23 cellular contexts compared by ENCODE assay signal in the genomic region with DNA sequence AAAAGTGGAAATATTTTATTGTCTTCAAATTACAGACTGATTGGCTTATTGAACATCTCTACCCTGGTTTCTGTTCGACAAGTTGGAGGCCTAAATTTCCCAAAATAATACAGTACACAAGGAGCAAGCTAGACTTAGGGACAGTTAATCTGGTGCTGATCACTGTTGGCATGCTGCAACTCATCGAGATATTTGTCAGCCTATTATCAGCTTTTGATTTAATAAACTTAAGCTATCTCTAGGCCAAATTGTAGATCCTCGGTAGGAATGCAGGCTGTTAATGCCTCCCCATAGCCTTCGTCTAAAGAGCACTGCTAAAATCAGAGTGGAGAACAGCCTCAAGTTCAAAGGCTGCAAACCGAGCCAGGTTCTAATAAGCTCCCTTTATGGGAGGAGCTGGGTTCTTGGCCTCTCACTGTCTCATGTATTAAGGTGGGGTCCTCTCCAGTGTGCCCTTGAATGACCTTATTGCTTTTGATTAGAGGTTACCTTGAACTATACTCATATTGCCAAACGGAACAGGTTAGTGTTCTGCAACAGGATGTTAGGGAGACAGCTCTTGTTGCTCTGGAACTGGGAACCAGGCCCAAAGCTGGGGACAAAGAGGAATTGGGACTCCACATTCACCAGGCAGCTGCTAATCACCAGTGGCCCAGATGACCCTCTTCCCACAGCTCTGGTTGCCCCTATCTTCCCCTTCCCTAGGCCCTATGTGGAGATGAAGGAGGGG.
DNase-seq lines count a peak whose midpoint lies in the region; ATAC-seq and TF ChIP-seq lines count a peak whose summit lies in the region.
"Had no signal": no experiment of that assay in that cellular context is flagged by ENCODE, and none has a peak within 500 bp of the region (broad histone marks: within the 10 kb centered on the region; RNA-seq: fewer than 3 reads in every experiment).

No MANE protein-coding gene starts in this region.

- H4K20me1 ChIP-seq in GM23338 (replicated peaks; ENCODE audit: insufficient read depth): no peaks in the 10 kb centered on the region

- H3K36me3 Mint-ChIP-seq in activated naive CD4-positive, alpha-beta T cell treated with anti-CD3 and anti-CD28 coated beads, Interleukin-2, amount 50 U/mL, for 24 hours: peaks cover 11% of the 10 kb centered on the region
- H3K36me3 Mint-ChIP-seq in activated naive CD4-positive, alpha-beta T cell treated with anti-CD3 and anti-CD28 coated beads, Interleukin-2, amount 10 ng/mL, durations not matched to agents 7 days and 5 days: peaks cover 4% of the 10 kb centered on the region
- H3K36me3 Mint-ChIP-seq in GM23338 (ENCODE audit: low read depth) (peaks cover 8% of the 10 kb centered on the region; the same call in 2 of the 3 replicates), HFFc6 (ENCODE audit: low read depth) (no peaks in the 10 kb centered on the region)
- H3K36me3 Mint-ChIP-seq in activated naive CD8-positive, alpha-beta T cell treated with anti-CD3 and anti-CD28 coated beads, Interleukin-2, amount 50 U/mL, for 24 hours (ENCODE audit: low read depth): peaks cover 3% of the 10 kb centered on the region
- peaks cover 0 to 52% (median 7%) of the 10 kb centered on the region in 3 donors for H3K36me3 Mint-ChIP-seq in naive thymus-derived CD8-positive, alpha-beta T cell

- no peak overlapping the region for H3K4me3 ChIP-seq in GM23338

- H3K9me3 Mint-ChIP-seq in activated naive CD4-positive, alpha-beta T cell treated with anti-CD3 and anti-CD28 coated beads, Interleukin-2, amount 50 U/mL, for 24 hours: no peaks in the 10 kb centered on the region
- H3K9me3 Mint-ChIP-seq in activated naive CD4-positive, alpha-beta T cell treated with anti-CD3 and anti-CD28 coated beads, Interleukin-2, amount 10 ng/mL, durations not matched to agents 7 days and 5 days: no peaks in the 10 kb centered on the region
- no peaks in the 10 kb centered on the region for H3K9me3 Mint-ChIP-seq in GM23338
- H3K9me3 Mint-ChIP-seq in activated naive CD8-positive, alpha-beta T cell treated with anti-CD3 and anti-CD28 coated beads, Interleukin-2, amount 50 U/mL, for 24 hours: no peaks in the 10 kb centered on the region
- H3K9me3 Mint-ChIP-seq in naive thymus-derived CD8-positive, alpha-beta T cell: no peaks in the 10 kb centered on the region
- H3K9me3 Mint-ChIP-seq in HFFc6: no peaks in the 10 kb centered on the region
- H3K9me3 Mint-ChIP-seq: activated naive CD4-positive, alpha-beta T cell treated with anti-CD3 and anti-CD28 coated beads, Interleukin-2, amount 50 U/mL, for 72 hours; CD14-positive monocyte had no signal

- ATAC-seq in GM23338 (no peak), GM21360 (IDR thresholded peaks at IDR 0.05; ENCODE audit: unreplicated experiment) (no peak)
- no peak for ATAC-seq in activated naive CD8-positive, alpha-beta T cell treated with anti-CD3 and anti-CD28 coated beads, Interleukin-2, amount 50 U/mL, for 24 hours
- ATAC-seq in naive thymus-derived CD8-positive, alpha-beta T cell: no peak
- no peak for ATAC-seq in activated CD4-positive, CD25-positive, alpha-beta regulatory T cell treated with anti-CD3 and anti-CD28 coated beads, Interleukin-2, amount 50 U/mL, for 24 hours
- ATAC-seq: activated naive CD4-positive, alpha-beta T cell treated with anti-CD3 and anti-CD28 coated beads, Interleukin-2, amount 50 U/mL, for 72 hours had no signal

- no peaks in the 10 kb centered on the region for H3K27me3 Mint-ChIP-seq in activated naive CD4-positive, alpha-beta T cell treated with anti-CD3 and anti-CD28 coated beads, Interleukin-2, amount 50 U/mL, for 24 hours
- H3K27me3 Mint-ChIP-seq in activated naive CD4-positive, alpha-beta T cell treated with anti-CD3 and anti-CD28 coated beads, Interleukin-2, amount 10 ng/mL, durations not matched to agents 7 days and 5 days: no peaks in the 10 kb centered on the region
- H3K27me3 Mint-ChIP-seq in GM23338 (ENCODE audit: insufficient read depth, low read depth, poor library complexity) (peaks cover 5% of the 10 kb centered on the region), HFFc6 (ENCODE audit: insufficient read depth) (no peaks in the 10 kb centered on the region; the same call in 1 of the 2 replicates)
- H3K27me3 Mint-ChIP-seq in activated naive CD8-positive, alpha-beta T cell treated with anti-CD3 and anti-CD28 coated beads, Interleukin-2, amount 50 U/mL, for 24 hours: no peaks in the 10 kb centered on the region
- H3K27me3 Mint-ChIP-seq in naive thymus-derived CD8-positive, alpha-beta T cell: no peaks in the 10 kb centered on the region
- H3K27me3 Mint-ChIP-seq: progenitor cell of endocrine pancreas had no signal

- no peaks in the 10 kb centered on the region for H3F3A ChIP-seq in GM23338 (replicated peaks; ENCODE audit: low read depth)

- CTCF ChIA-PET in activated naive CD4-positive, alpha-beta T cell treated with anti-CD3 and anti-CD28 coated beads, Interleukin-2, amount 10 ng/mL, durations not matched to agents 7 days and 5 days (lab: Charles Lee): no interaction called here

- H3K4me2 ChIP-seq in GM23338: no peak overlapping the region

- POLR2A ChIA-PET in naive thymus-derived CD8-positive, alpha-beta T cell (lab: Charles Lee): no interaction called here

- TF ChIP-seq CTCF in GM23338 (conservative IDR thresholded peaks at IDR 0.05; ENCODE audit: low read depth in 2 of 2) (no peak), HFFc6 (IDR thresholded peaks at IDR 0.05) (no peak)

- H3K4me3 Mint-ChIP-seq in activated naive CD4-positive, alpha-beta T cell treated with anti-CD3 and anti-CD28 coated beads, Interleukin-2, amount 50 U/mL, for 24 hours: no peak overlapping the region
- no peak overlapping the region for H3K4me3 Mint-ChIP-seq in activated naive CD4-positive, alpha-beta T cell treated with anti-CD3 and anti-CD28 coated beads, Interleukin-2, amount 10 ng/mL, durations not matched to agents 7 days and 5 days
- H3K4me3 Mint-ChIP-seq in GM23338 (no peak overlapping the region), HFFc6 (no peak overlapping the region)
- H3K4me3 Mint-ChIP-seq in activated naive CD8-positive, alpha-beta T cell treated with anti-CD3 and anti-CD28 coated beads, Interleukin-2, amount 50 U/mL, for 24 hours: no peak overlapping the region
- no peak overlapping the region for H3K4me3 Mint-ChIP-seq in naive thymus-derived CD8-positive, alpha-beta T cell
- H3K4me3 Mint-ChIP-seq: CD14-positive monocyte had no signal

- no peaks in the 10 kb centered on the region for H3K36me3 ChIP-seq in GM23338 (ENCODE audit: insufficient read depth)

- H3K27ac Mint-ChIP-seq in activated naive CD4-positive, alpha-beta T cell treated with anti-CD3 and anti-CD28 coated beads, Interleukin-2, amount 50 U/mL, for 24 hours: peak overlapping the region; percentile 62
- H3K27ac Mint-ChIP-seq in activated naive CD4-positive, alpha-beta T cell treated with anti-CD3 and anti-CD28 coated beads, Interleukin-2, amount 10 ng/mL, durations not matched to agents 7 days and 5 days: no peak overlapping the region
- H3K27ac Mint-ChIP-seq in GM23338: no peak overlapping the region
- H3K27ac Mint-ChIP-seq in activated naive CD8-positive, alpha-beta T cell treated with anti-CD3 and anti-CD28 coated beads, Interleukin-2, amount 50 U/mL, for 24 hours: peak overlapping the region; percentile 9
- peak overlapping the region in 7 of 10 donors; percentile 8 to 74 (median 44) for H3K27ac Mint-ChIP-seq in naive thymus-derived CD8-positive, alpha-beta T cell
- H3K27ac Mint-ChIP-seq in HFFc6: no peak overlapping the region
- H3K27ac Mint-ChIP-seq: CD14-positive monocyte, progenitor cell of endocrine pancreas had no signal

- H3K27me3 ChIP-seq in GM23338 (ENCODE audit: insufficient read depth): no peaks in the 10 kb centered on the region

- DNase-seq in activated naive CD4-positive, alpha-beta T cell treated with anti-CD3 and anti-CD28 coated beads, Interleukin-2, amount 10 ng/mL, durations not matched to agents 7 days and 5 days: no peak
- DNase-seq in GM23338 (ENCODE audit: low spot score) (no peak), HFFc6 (no peak)
- DNase-seq in activated naive CD8-positive, alpha-beta T cell treated with anti-CD3 and anti-CD28 coated beads, Interleukin-2, amount 50 U/mL, for 24 hours: no peak
- no peak for DNase-seq in naive thymus-derived CD8-positive, alpha-beta T cell
- DNase-seq: ACHN; activated CD4-positive, alpha-beta T cell treated with anti-CD3 and anti-CD28 coated beads for 4 hours; DMS153; GDM1; hippocampal formation; KBM-7; mesenchymal stem cell; NCI-H1048; NCI-H2029; small intestine; stimulated activated CD4-positive, alpha-beta T cell treated with anti-CD3 and anti-CD28 coated beads, Interleukin-4, amount 100 ng/mL, for 1 hour; SW 1271 had no signal

- peaks cover 19% of the 10 kb centered on the region for H3K4me1 ChIP-seq in GM23338 (ENCODE audit: insufficient read depth)

- peaks cover 4% of the 10 kb centered on the region for H3K4me1 Mint-ChIP-seq in activated naive CD4-positive, alpha-beta T cell treated with anti-CD3 and anti-CD28 coated beads, Interleukin-2, amount 50 U/mL, for 24 hours
- H3K4me1 Mint-ChIP-seq in activated naive CD4-positive, alpha-beta T cell treated with anti-CD3 and anti-CD28 coated beads, Interleukin-2, amount 10 ng/mL, durations not matched to agents 7 days and 5 days: no peaks in the 10 kb centered on the region
- peaks cover 12% of the 10 kb centered on the region for H3K4me1 Mint-ChIP-seq in GM23338
- peaks cover 13% of the 10 kb centered on the region for H3K4me1 Mint-ChIP-seq in activated naive CD8-positive, alpha-beta T cell treated with anti-CD3 and anti-CD28 coated beads, Interleukin-2, amount 50 U/mL, for 24 hours
- H3K4me1 Mint-ChIP-seq in naive thymus-derived CD8-positive, alpha-beta T cell: peaks cover 0 to 32% (median 18%) of the 10 kb centered on the region in 4 donors
- no peaks in the 10 kb centered on the region for H3K4me1 Mint-ChIP-seq in HFFc6 (ENCODE audit: low read depth)
- H3K4me1 Mint-ChIP-seq: CD14-positive monocyte had no signal

- no peak overlapping the region for H2AFZ ChIP-seq in GM23338

- H3K9me2 ChIP-seq in GM23338 (ENCODE audit: insufficient read depth): no peaks in the 10 kb centered on the region

- 0 out of 2 replicates have a peak overlapping the region, but pooled peaks have one; percentile 55 for H3K27ac ChIP-seq in GM23338 (ENCODE audit: low read depth)

- H3K79me2 ChIP-seq in GM23338 (replicated peaks; ENCODE audit: insufficient read depth): no peaks in the 10 kb centered on the region

TF ChIP-seq in GM23338, 12 proteins besides CTCF, POLR2A, EP300 and RAD21 (continues in another document):
- TF ChIP-seq NANOG (IDR thresholded peaks at IDR 0.05; ENCODE audit: borderline replicate concordance): no peak

Comparison
In these comparisons a context has a peak if more than half of its experiments do, and no peak if none do; other contexts are left out.
1. H3K27ac Mint-ChIP-seq: peak in activated naive CD4-positive, alpha-beta T cell treated with anti-CD3 and anti-CD28 coated beads, Interleukin-2, amount 50 U/mL, for 24 hours (single experiment), activated naive CD8-positive, alpha-beta T cell treated with anti-CD3 and anti-CD28 coated beads, Interleukin-2, amount 50 U/mL, for 24 hours (single experiment) and naive thymus-derived CD8-positive, alpha-beta T cell (7 of 10); none in activated naive CD4-positive, alpha-beta T cell treated with anti-CD3 and anti-CD28 coated beads, Interleukin-2, amount 10 ng/mL, durations not matched to agents 7 days and 5 days (single experiment), GM23338 (single experiment) and HFFc6 (single experiment).